ENCODE assay signal across 9 cellular contexts in genomic region chr19:8506402-8506957, GRCh38. TPM values are rescaled to one million over a fixed set of nuclear protein-coding genes. Genes with fewer than 3 reads are reported as not detected.
DNase-seq lines count a peak whose midpoint lies in the region; ATAC-seq and TF ChIP-seq lines count a peak whose summit lies in the region.
"Had no signal": no experiment of that assay in that cellular context is flagged by ENCODE, and none has a peak within 500 bp of the region (broad histone marks: within the 10 kb centered on the region; RNA-seq: fewer than 3 reads in every experiment).

No MANE protein-coding gene starts in this region.

- H3K4me1 ChIP-seq in adipocyte (ENCODE audit: control insufficient read depth, insufficient read depth, low read length) (peaks cover 8% of the 10 kb centered on the region), transverse colon (peaks cover 5 to 13% (median 12%) of the 10 kb centered on the region in 4 donors)

- H3K27me3 ChIP-seq in adipocyte (replicated peaks; ENCODE audit: control insufficient read depth, insufficient read depth, low read length) (no peaks in the 10 kb centered on the region), transverse colon (no peaks in the 10 kb centered on the region)

- H3K9ac ChIP-seq in adipocyte (ENCODE audit: low read length): peak overlapping the region; percentile 69

- ATAC-seq in left lobe of liver (peak; percentile 9), GM21526 (IDR thresholded peaks at IDR 0.05; ENCODE audit: low FRiP score, unreplicated experiment) (no peak)

- peak in 2 of 5 experiments; percentile 8 to 25 for TF ChIP-seq CTCF in transverse colon (IDR thresholded peaks at IDR 0.05)

- 26 to 63% methylated on average over 6 to 18 of the region's 18 CpGs for WGBS in transverse colon (ENCODE audit: low coverage in 1 of 2), 2 donors

- H3K27ac ChIP-seq in transverse colon: peak overlapping the region in 2 of 4 donors; percentile 2 to 8

- H3K36me3 ChIP-seq in adipocyte (ENCODE audit: control insufficient read depth, insufficient read depth, low read length, severe bottlenecking) (peaks cover 2% of the 10 kb centered on the region), transverse colon (peaks cover 0 to 6% (median 0%) of the 10 kb centered on the region in 4 donors)

- DNase-seq in AG08395 (ENCODE audit: low spot score) (peak; percentile 27), HT-29 (ENCODE audit: low spot score) (peak; percentile 10), adipocyte (ENCODE audit: low read depth) (no peak), left lobe of liver (ENCODE audit: low spot score) (no peak), transverse colon (no peak), ACHN (no peak), nucleus accumbens (lab: John Stamatoyannopoulos, UW) (no peak)

- TF ChIP-seq EP300 in transverse colon (IDR thresholded peaks at IDR 0.05; ENCODE audit: low read depth): no peak

- no peaks in the 10 kb centered on the region for H3K9me3 ChIP-seq in adipocyte (ENCODE audit: control insufficient read depth, low read length)
- no peaks in the 10 kb centered on the region for H3K9me3 ChIP-seq in transverse colon

- H3K4me3 ChIP-seq in adipocyte (ENCODE audit: low read length) (peak overlapping the region; percentile 81), transverse colon (peak overlapping the region; percentile 10 to 59 (median 36))

- intact Hi-C loops in transverse colon (cut with DNase I; ENCODE audit: low total_unique reads): loop anchor here (10.0 kb wide), 1 partner anchor 152 kb away; no protein-coding TSS in a partner anchor

- no peak for TF ChIP-seq POLR2A in transverse colon (IDR thresholded peaks at IDR 0.05)

- in situ Hi-C loops in transverse colon (cut with MboI; ENCODE audit: low pct_ligation_motif_present in 1 of 4, low pct_unique_long_range_greater_than_20kb in 1 of 4, low sequenced_read_pairs in 3 of 4): loop anchor here (10.0 to 25.0 kb wide), 3 partner anchors 92 to 152 kb away; partner anchors contain the start of gene MARCHF2 (in 2 of the 4)
- in situ Hi-C loops in ACHN (cut with HindIII; ENCODE audit: low pct_ligation_motif_present, low pct_unique_long_range_greater_than_20kb, low sequenced_read_pairs): no loop called here

RNA-seq across cellular contexts. Expression of gene PRAM1, which starts 4.0 kb away (rescaled TPM):
- total RNA-seq in HT-29 (2014; rRNA removed; shearing (Covaris generic)): not detected in 2 replicates
- total RNA-seq in left lobe of liver (1.7 TPM), transverse colon (1 to 10 TPM in 1 of 4 donors, under 1 TPM in 1, not detected in 2; 0.95 to 6.4 TPM)
- total RNA-seq: glomerular endothelial cell had no signal

RNA-seq across cellular contexts. Expression of gene ZNF414, which starts 7.5 kb away (rescaled TPM):
- total RNA-seq in HT-29 (2014; rRNA removed; shearing (Covaris generic)): 9.8 and 15.7 TPM in 2 replicates
- 12.0 TPM for total RNA-seq in left lobe of liver
- 10 to 100 TPM in 3 of 4 donors, 1 to 10 TPM in 1; 7.8 to 13.8 (median 11.0) TPM for total RNA-seq in transverse colon

Comparison
In these comparisons a context has a peak if more than half of its experiments do, and no peak if none do; other contexts are left out.
1. DNase-seq: peak in AG08395 (single experiment) and HT-29 (single experiment); none in adipocyte (single experiment), left lobe of liver (single experiment), transverse colon (single experiment), ACHN (single experiment) and nucleus accumbens (0 of 56).